28 cellular contexts compared by ENCODE assay signal in genomic region chr4:87651941-87652340, GRCh38. TPM values are rescaled to one million over a fixed set of nuclear protein-coding genes. Genes with fewer than 3 reads are reported as not detected.
"Had no signal": no experiment of that assay in that cellular context is flagged by ENCODE, and none has a peak within 500 bp of the region (broad histone marks: within the 10 kb centered on the region; RNA-seq: fewer than 3 reads in every experiment).

No MANE protein-coding gene starts in this region.

- H3K9ac ChIP-seq: neural progenitor cell, parathyroid adenoma had no signal

- H2AFZ ChIP-seq: hepatocyte, neural progenitor cell, parathyroid adenoma had no signal

- DNase-seq: dorsolateral prefrontal cortex; effector CD4-positive, alpha-beta T cell; foreskin keratinocyte; heart left ventricle; kidney; mesenchymal stem cell; midbrain; naive thymus-derived CD4-positive, alpha-beta T cell; right cardiac atrium; small intestine; stimulated activated CD4-positive, alpha-beta T cell treated with anti-CD3 and anti-CD28 coated beads, Interleukin-15, amount 100 ng/mL, for 24 hours; stimulated activated CD4-positive, alpha-beta T cell treated with anti-CD3 and anti-CD28 coated beads, Interleukin-2, amount 100 ng/mL, for 48 hours; stimulated activated naive B cell treated with anti-CD40 and anti-IgM and Interleukin-4, amounts not matched to agents 10 μg/mL and 1 μg/mL and 100 μg/mL, for 72 hours; upper lobe of left lung had no signal

- H3K4me1 ChIP-seq: foreskin keratinocyte, gastroesophageal sphincter, heart left ventricle, parathyroid adenoma, prostate gland, tibial nerve, upper lobe of left lung had no signal

- ATAC-seq: esophagus mucosa; foreskin keratinocyte; gastroesophageal sphincter; heart left ventricle; left lobe of liver; naive thymus-derived CD4-positive, alpha-beta T cell; right cardiac atrium; stimulated activated naive B cell treated with anti-CD40 and anti-IgM and Interleukin-4, amounts not matched to agents 10 μg/mL and 1 μg/mL and 100 μg/mL, for 72 hours had no signal

- H3K79me2 ChIP-seq: hepatocyte, parathyroid adenoma had no signal

- H3K4me3 ChIP-seq: dorsolateral prefrontal cortex, gastroesophageal sphincter, heart left ventricle, hepatocyte, lung, neural progenitor cell, prostate gland, thoracic aorta, tibial nerve, upper lobe of left lung had no signal

- H3K27me3 ChIP-seq: dorsolateral prefrontal cortex, foreskin keratinocyte, gastroesophageal sphincter, heart left ventricle, hepatocyte, neural progenitor cell, tibial nerve, upper lobe of left lung had no signal

- H3K9me3 ChIP-seq: gastroesophageal sphincter, heart left ventricle, prostate gland, thoracic aorta, tibial nerve, upper lobe of left lung had no signal

- H3K36me3 ChIP-seq: gastroesophageal sphincter, heart left ventricle, neural progenitor cell, prostate gland, thoracic aorta, tibial nerve, upper lobe of left lung had no signal

- H3K27ac ChIP-seq: dorsolateral prefrontal cortex, epithelial cell of prostate, foreskin keratinocyte, gastroesophageal sphincter, heart left ventricle, hepatocyte, neural progenitor cell, parathyroid adenoma, prostate gland, thoracic aorta, tibial nerve, upper lobe of left lung had no signal

- H3K4me2 ChIP-seq: hepatocyte, neural progenitor cell had no signal

RNA-seq across cellular contexts. Expression of gene DMP1, which starts 1.9 kb away (rescaled TPM):
- total RNA-seq: esophagus mucosa; foreskin keratinocyte; gastroesophageal sphincter; heart left ventricle; hepatocyte; kidney; left lobe of liver; liver; lung; mucosa of gallbladder; naive thymus-derived CD4-positive, alpha-beta T cell; osteoblast; prostate gland; right cardiac atrium; tibial nerve; upper lobe of left lung had no signal

RNA-seq across cellular contexts. Expression of gene DSPP, which starts 43.6 kb away (rescaled TPM):
- total RNA-seq: esophagus mucosa; foreskin keratinocyte; gastroesophageal sphincter; heart left ventricle; hepatocyte; kidney; left lobe of liver; lung; mucosa of gallbladder; naive thymus-derived CD4-positive, alpha-beta T cell; osteoblast; prostate gland; right cardiac atrium; thoracic aorta; tibial nerve; upper lobe of left lung had no signal
